Comparison of ENCODE assay signal across 1 cellular context in genomic region chr1:200808846-200809245, GRCh38.
TF ChIP-seq lines count a peak whose summit lies in the region.

No MANE protein-coding gene starts in this region.

TF ChIP-seq in WTC11, 78 proteins besides CTCF, POLR2A, EP300 and RAD21 (continued from another document):
- TF ChIP-seq AFF4 (CRISPR knock-in tag; IDR thresholded peaks at IDR 0.05; ENCODE audit: borderline replicate concordance): no peak
- TF ChIP-seq FOXP4 (CRISPR knock-in tag; IDR thresholded peaks at IDR 0.05): no peak
- TF ChIP-seq FOXP1 (CRISPR knock-in tag; IDR thresholded peaks at IDR 0.05; ENCODE audit: borderline replicate concordance): no peak
- no peak for TF ChIP-seq NFE2L1 (CRISPR knock-in tag; IDR thresholded peaks at IDR 0.05)
- no peak for TF ChIP-seq CDX4 (CRISPR knock-in tag; IDR thresholded peaks at IDR 0.05; ENCODE audit: borderline replicate concordance)
- TF ChIP-seq E2F1 (CRISPR knock-in tag; IDR thresholded peaks at IDR 0.05): no peak
- no peak for TF ChIP-seq ZNF416 (CRISPR knock-in tag; IDR thresholded peaks at IDR 0.05)
- no peak for TF ChIP-seq ARID4B (CRISPR knock-in tag; IDR thresholded peaks at IDR 0.05; ENCODE audit: borderline replicate concordance)
- no peak for TF ChIP-seq RELA (CRISPR knock-in tag; IDR thresholded peaks at IDR 0.05; ENCODE audit: borderline replicate concordance)
- no peak for TF ChIP-seq NR3C1 (CRISPR knock-in tag; conservative IDR thresholded peaks at IDR 0.05; ENCODE audit: low read depth)
- TF ChIP-seq FOXK1 (CRISPR knock-in tag; IDR thresholded peaks at IDR 0.05): no peak
- no peak for TF ChIP-seq JAZF1 (CRISPR knock-in tag; IDR thresholded peaks at IDR 0.05)
- no peak for TF ChIP-seq ESRRA (CRISPR knock-in tag; IDR thresholded peaks at IDR 0.05; ENCODE audit: borderline replicate concordance)
TF ChIP-seq in WTC11: peak in this region for 0.
